Comparison of ENCODE assay signal across 1 cellular context in the genomic region with DNA sequence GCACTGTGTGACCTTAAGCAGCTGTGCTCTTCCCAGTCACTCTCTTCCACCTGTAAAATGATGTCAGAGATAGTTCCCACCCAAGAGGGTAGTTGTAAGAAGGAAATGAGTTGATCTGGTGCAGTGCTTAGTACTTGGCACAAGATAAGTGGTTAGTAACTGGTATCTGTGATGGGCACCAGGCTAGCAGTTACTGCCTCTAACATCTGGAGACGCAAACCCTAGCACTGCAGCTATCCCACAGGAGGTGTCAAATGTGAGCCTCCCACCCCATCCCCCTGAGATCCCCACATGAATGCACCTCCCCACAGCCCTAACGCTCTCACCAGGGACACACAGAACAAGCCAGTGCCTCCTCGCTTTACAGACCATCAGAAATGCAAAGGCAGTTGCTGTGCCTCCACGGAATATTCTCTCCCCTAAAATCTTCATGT.
TF ChIP-seq lines count a peak whose summit lies in the region.

No MANE protein-coding gene starts in this region.

TF ChIP-seq in SK-N-SH, 30 proteins besides CTCF, POLR2A, EP300 and RAD21 (continued from another document):
- TF ChIP-seq, protein P1, sequence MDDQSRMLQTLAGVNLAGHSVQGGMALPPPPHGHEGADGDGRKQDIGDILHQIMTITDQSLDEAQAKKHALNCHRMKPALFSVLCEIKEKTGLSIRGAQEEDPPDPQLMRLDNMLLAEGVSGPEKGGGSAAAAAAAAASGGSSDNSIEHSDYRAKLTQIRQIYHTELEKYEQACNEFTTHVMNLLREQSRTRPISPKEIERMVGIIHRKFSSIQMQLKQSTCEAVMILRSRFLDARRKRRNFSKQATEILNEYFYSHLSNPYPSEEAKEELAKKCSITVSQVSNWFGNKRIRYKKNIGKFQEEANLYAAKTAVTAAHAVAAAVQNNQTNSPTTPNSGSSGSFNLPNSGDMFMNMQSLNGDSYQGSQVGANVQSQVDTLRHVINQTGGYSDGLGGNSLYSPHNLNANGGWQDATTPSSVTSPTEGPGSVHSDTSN (IDR thresholded peaks at IDR 0.05), result no peak
- TF ChIP-seq GATA2 (CRISPR knock-in tag; IDR thresholded peaks at IDR 0.05) (no peak), RFX5 (IDR thresholded peaks at IDR 0.05; ENCODE audit: low read length) (no peak), RCOR1 (IDR thresholded peaks at IDR 0.05; ENCODE audit: low read length) (no peak)
- TF ChIP-seq, protein P2, sequence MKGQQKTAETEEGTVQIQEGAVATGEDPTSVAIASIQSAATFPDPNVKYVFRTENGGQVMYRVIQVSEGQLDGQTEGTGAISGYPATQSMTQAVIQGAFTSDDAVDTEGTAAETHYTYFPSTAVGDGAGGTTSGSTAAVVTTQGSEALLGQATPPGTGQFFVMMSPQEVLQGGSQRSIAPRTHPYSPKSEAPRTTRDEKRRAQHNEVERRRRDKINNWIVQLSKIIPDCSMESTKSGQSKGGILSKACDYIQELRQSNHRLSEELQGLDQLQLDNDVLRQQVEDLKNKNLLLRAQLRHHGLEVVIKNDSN (IDR thresholded peaks at IDR 0.05; ENCODE audit: borderline replicate concordance, low read depth), result no peak
- TF ChIP-seq, protein P3, sequence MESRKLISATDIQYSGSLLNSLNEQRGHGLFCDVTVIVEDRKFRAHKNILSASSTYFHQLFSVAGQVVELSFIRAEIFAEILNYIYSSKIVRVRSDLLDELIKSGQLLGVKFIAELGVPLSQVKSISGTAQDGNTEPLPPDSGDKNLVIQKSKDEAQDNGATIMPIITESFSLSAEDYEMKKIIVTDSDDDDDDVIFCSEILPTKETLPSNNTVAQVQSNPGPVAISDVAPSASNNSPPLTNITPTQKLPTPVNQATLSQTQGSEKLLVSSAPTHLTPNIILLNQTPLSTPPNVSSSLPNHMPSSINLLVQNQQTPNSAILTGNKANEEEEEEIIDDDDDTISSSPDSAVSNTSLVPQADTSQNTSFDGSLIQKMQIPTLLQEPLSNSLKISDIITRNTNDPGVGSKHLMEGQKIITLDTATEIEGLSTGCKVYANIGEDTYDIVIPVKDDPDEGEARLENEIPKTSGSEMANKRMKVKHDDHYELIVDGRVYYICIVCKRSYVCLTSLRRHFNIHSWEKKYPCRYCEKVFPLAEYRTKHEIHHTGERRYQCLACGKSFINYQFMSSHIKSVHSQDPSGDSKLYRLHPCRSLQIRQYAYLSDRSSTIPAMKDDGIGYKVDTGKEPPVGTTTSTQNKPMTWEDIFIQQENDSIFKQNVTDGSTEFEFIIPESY (IDR thresholded peaks at IDR 0.05; ENCODE audit: borderline replicate concordance, low read depth), result no peak
